ENCODE assay signal across 23 cellular contexts in the genomic region with DNA sequence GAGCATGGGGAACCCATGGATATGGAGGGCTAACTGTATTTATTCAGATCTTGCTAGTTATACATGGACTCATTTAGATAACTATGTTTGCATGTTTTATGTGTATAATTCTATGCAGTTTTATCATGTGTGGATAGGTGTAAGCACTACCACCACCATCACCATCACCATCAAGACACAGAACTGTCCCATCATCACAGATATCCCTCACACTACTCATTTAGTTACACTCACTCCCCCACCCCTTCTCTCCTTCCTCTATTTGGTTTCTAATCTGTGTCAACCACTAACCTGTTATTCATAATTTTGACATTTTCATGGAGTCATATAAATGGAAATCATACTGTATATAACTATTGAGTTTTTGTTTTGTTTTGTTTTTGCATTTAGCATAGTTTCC. TPM values are rescaled to one million over a fixed set of nuclear protein-coding genes. Genes with fewer than 3 reads are reported as not detected.
DNase-seq lines count a peak whose midpoint lies in the region; ATAC-seq and TF ChIP-seq lines count a peak whose summit lies in the region.
"Had no signal": no experiment of that assay in that cellular context is flagged by ENCODE, and none has a peak within 500 bp of the region (broad histone marks: within the 10 kb centered on the region; RNA-seq: fewer than 3 reads in every experiment).

No MANE protein-coding gene starts in this region.

- intact Hi-C loops in thyroid gland (cut with DNase I), result no loop called here

- no peaks in the 10 kb centered on the region for H3K27me3 ChIP-seq in thyroid gland
- H3K27me3 ChIP-seq: esophagus muscularis mucosa, tibial artery had no signal

- no peaks in the 10 kb centered on the region for H3K36me3 ChIP-seq in thyroid gland
- H3K36me3 ChIP-seq: esophagus muscularis mucosa, tibial artery had no signal

- H3K4me1 ChIP-seq in thyroid gland, result no peaks in the 10 kb centered on the region

- no peaks in the 10 kb centered on the region for H3K36me3 Mint-ChIP-seq in activated T-cell treated with anti-CD3 and anti-CD28 coated beads, Interleukin-2, amount 50 U/mL, for 72 hours (ENCODE audit: insufficient read depth in 2 of 2)
- peaks cover 10% of the 10 kb centered on the region for H3K36me3 Mint-ChIP-seq in activated naive CD8-positive, alpha-beta T cell treated with anti-CD3 and anti-CD28 coated beads, Interleukin-2, amount 50 U/mL, for 24 hours (ENCODE audit: low read depth)
- peaks cover 8% of the 10 kb centered on the region for H3K36me3 Mint-ChIP-seq in stimulated activated memory B cell treated with anti-CD40 and anti-IgM and Interleukin-4, amounts not matched to agents 10 μg/mL and 1 μg/mL and 100 μg/mL, for 72 hours

- no peak for TF ChIP-seq CTCF in thyroid gland (IDR thresholded peaks at IDR 0.05)

- H3K9me3 Mint-ChIP-seq in activated T-cell treated with anti-CD3 and anti-CD28 coated beads, Interleukin-2, amount 50 U/mL, for 72 hours, result no peaks in the 10 kb centered on the region
- no peaks in the 10 kb centered on the region for H3K9me3 Mint-ChIP-seq in activated naive CD8-positive, alpha-beta T cell treated with anti-CD3 and anti-CD28 coated beads, Interleukin-2, amount 50 U/mL, for 24 hours
- H3K9me3 Mint-ChIP-seq in stimulated activated memory B cell treated with anti-CD40 and anti-IgM and Interleukin-4, amounts not matched to agents 10 μg/mL and 1 μg/mL and 100 μg/mL, for 72 hours, result no peaks in the 10 kb centered on the region

- DNase-seq in activated T-cell treated with anti-CD3 and anti-CD28 coated beads, Interleukin-2, amount 50 U/mL, for 72 hours, result no peak
- no peak for DNase-seq in activated T-cell treated with anti-CD3 and anti-CD28 coated beads, Interleukin-2, amount 50 U/mL, for 48 hours
- no peak for DNase-seq in activated naive CD8-positive, alpha-beta T cell treated with anti-CD3 and anti-CD28 coated beads, Interleukin-2, amount 50 U/mL, for 24 hours
- DNase-seq in thyroid gland, result no peak
- no peak for DNase-seq in stimulated activated naive CD4-positive, alpha-beta T cell treated with Interleukin-2 at 50 U/mL for 16 hours (lab: John Stamatoyannopoulos, UW)
- DNase-seq: activated effector memory CD4-positive, alpha-beta T cell treated with Interleukin-2 at 50 U/mL for 16 hours; endodermal cell; foreskin melanocyte; mesendoderm; NCI-H1417 treated with DMSO at 0.1 percent for 48 hours; NCI-H446 treated with DMSO at 0.1 percent for 48 hours; OCI-M1; small intestine; stimulated activated CD4-positive, alpha-beta T cell treated with anti-CD3 and anti-CD28 coated beads, Interleukin-1b, Interleukin-23, amount 100 ng/mL, for 48 hours; T1000; tibial artery had no signal

- no peak for TF ChIP-seq POLR2A in thyroid gland (IDR thresholded peaks at IDR 0.05)

- no peak overlapping the region for H3K27ac Mint-ChIP-seq in activated T-cell treated with anti-CD3 and anti-CD28 coated beads, Interleukin-2, amount 50 U/mL, for 72 hours
- H3K27ac Mint-ChIP-seq in activated naive CD8-positive, alpha-beta T cell treated with anti-CD3 and anti-CD28 coated beads, Interleukin-2, amount 50 U/mL, for 24 hours, result peak overlapping the region; percentile 43
- H3K27ac Mint-ChIP-seq in stimulated activated memory B cell treated with anti-CD40 and anti-IgM and Interleukin-4, amounts not matched to agents 10 μg/mL and 1 μg/mL and 100 μg/mL, for 72 hours, result no peak overlapping the region
- H3K27ac Mint-ChIP-seq: endodermal cell had no signal

- H3K4me3 Mint-ChIP-seq in activated T-cell treated with anti-CD3 and anti-CD28 coated beads, Interleukin-2, amount 50 U/mL, for 72 hours, result peak overlapping the region in 1 of 2 donors; percentile 57
- H3K4me3 Mint-ChIP-seq in activated naive CD8-positive, alpha-beta T cell treated with anti-CD3 and anti-CD28 coated beads, Interleukin-2, amount 50 U/mL, for 24 hours, result no peak overlapping the region
- no peak overlapping the region for H3K4me3 Mint-ChIP-seq in stimulated activated memory B cell treated with anti-CD40 and anti-IgM and Interleukin-4, amounts not matched to agents 10 μg/mL and 1 μg/mL and 100 μg/mL, for 72 hours
- H3K4me3 Mint-ChIP-seq: endodermal cell had no signal

- H3K9me3 ChIP-seq in thyroid gland, result no peaks in the 10 kb centered on the region
- H3K9me3 ChIP-seq: esophagus muscularis mucosa, tibial artery had no signal

- H3K4me1 Mint-ChIP-seq in activated T-cell treated with anti-CD3 and anti-CD28 coated beads, Interleukin-2, amount 50 U/mL, for 72 hours (ENCODE audit: low read depth), result peaks cover 64% of the 10 kb centered on the region
- peaks cover 63% of the 10 kb centered on the region for H3K4me1 Mint-ChIP-seq in activated naive CD8-positive, alpha-beta T cell treated with anti-CD3 and anti-CD28 coated beads, Interleukin-2, amount 50 U/mL, for 24 hours
- H3K4me1 Mint-ChIP-seq in stimulated activated memory B cell treated with anti-CD40 and anti-IgM and Interleukin-4, amounts not matched to agents 10 μg/mL and 1 μg/mL and 100 μg/mL, for 72 hours, result peaks cover 45% of the 10 kb centered on the region
- H3K4me1 Mint-ChIP-seq: endodermal cell had no signal

- no peak overlapping the region for H3K4me3 ChIP-seq in thyroid gland (replicated peaks in 1 of 3)
- H3K4me3 ChIP-seq: BLaER1 treated with 17β-estradiol and CSF1 and Interleukin-3, amounts not matched to agents 10 nM and 100 nM; coronary artery; esophagus muscularis mucosa; tibial artery had no signal

- no peak overlapping the region for H3K27ac ChIP-seq in thyroid gland
- H3K27ac ChIP-seq: BLaER1 treated with 17β-estradiol and CSF1 and Interleukin-3, amounts not matched to agents 10 nM and 100 nM; coronary artery; esophagus muscularis mucosa; tibial artery had no signal

- ATAC-seq in activated T-cell treated with anti-CD3 and anti-CD28 coated beads, Interleukin-2, amount 50 U/mL, for 72 hours (replicated peaks in 1 of 2), result peak; percentile 69 to 81
- ATAC-seq in GM19351 (IDR thresholded peaks at IDR 0.05; ENCODE audit: unreplicated experiment) (peak; percentile 44), HG03175 (IDR thresholded peaks at IDR 0.05; ENCODE audit: unreplicated experiment) (no peak)
- ATAC-seq in activated naive CD8-positive, alpha-beta T cell treated with anti-CD3 and anti-CD28 coated beads, Interleukin-2, amount 50 U/mL, for 24 hours, result peak; percentile 80
- peak; percentile 82 for ATAC-seq in stimulated activated memory B cell treated with anti-CD40 and anti-IgM and Interleukin-4, amounts not matched to agents 10 μg/mL and 1 μg/mL and 100 μg/mL, for 72 hours
- ATAC-seq: HCT116 had no signal

- peaks cover 9% of the 10 kb centered on the region for H3K27me3 Mint-ChIP-seq in activated T-cell treated with anti-CD3 and anti-CD28 coated beads, Interleukin-2, amount 50 U/mL, for 72 hours (ENCODE audit: low read depth)
- H3K27me3 Mint-ChIP-seq in activated naive CD8-positive, alpha-beta T cell treated with anti-CD3 and anti-CD28 coated beads, Interleukin-2, amount 50 U/mL, for 24 hours, result no peaks in the 10 kb centered on the region
- H3K27me3 Mint-ChIP-seq in stimulated activated memory B cell treated with anti-CD40 and anti-IgM and Interleukin-4, amounts not matched to agents 10 μg/mL and 1 μg/mL and 100 μg/mL, for 72 hours, result no peaks in the 10 kb centered on the region

RNA-seq across cellular contexts. Expression of a gene that starts 43.7 kb away (rescaled TPM):
- total RNA-seq in activated T-cell treated with anti-CD3 and anti-CD28 coated beads, Interleukin-2, amount 50 U/mL, for 72 hours, result 10 to 100 TPM; 82.1 to 89.5 TPM
- total RNA-seq in thyroid gland, result 100 to 1,000 TPM in 3 of 4 donors, 10 to 100 TPM in 1; 88.0 to 108 (median 104) TPM
